In genomic region chr3:160753953-160754352, GRCh38 we compare ENCODE assay signal across 8 cellular contexts. TPM values are rescaled to one million over a fixed set of nuclear protein-coding genes. Genes with fewer than 3 reads are reported as not detected.
A peak's percentile ranks its signal among the peaks of the same experiment; 100 is the strongest.
DNase-seq lines count a peak whose midpoint lies in the region; ATAC-seq and TF ChIP-seq lines count a peak whose summit lies in the region.

No MANE protein-coding gene starts in this region.

- peak overlapping the region; percentile 65 for H3K4me3 ChIP-seq in GM06990 (replicated peaks; ENCODE audit: low read depth, low read length)
- peak overlapping the region; percentile 73 for H3K4me3 ChIP-seq in fibroblast of pulmonary artery (replicated peaks; ENCODE audit: low read depth, low read length)
- peak overlapping the region; percentile 83 for H3K4me3 ChIP-seq in rectal smooth muscle tissue (ENCODE audit: low read length)

- no peaks in the 10 kb centered on the region for H3K36me3 Mint-ChIP-seq in T-helper 17 cell (ENCODE audit: low read depth)

- peak overlapping the region; percentile 95 for H3K4me3 Mint-ChIP-seq in T-helper 17 cell

- H3K27ac ChIP-seq in rectal smooth muscle tissue (ENCODE audit: low read depth, low read length): peak overlapping the region; percentile 94

- H3K4me1 ChIP-seq in rectal smooth muscle tissue (ENCODE audit: control insufficient read depth, insufficient read depth, low read length): peaks cover 5% of the 10 kb centered on the region

- H3K27ac Mint-ChIP-seq in T-helper 17 cell: peak overlapping the region; percentile 88

- H3K4me1 Mint-ChIP-seq in T-helper 17 cell: peaks cover 19% of the 10 kb centered on the region

- TF ChIP-seq CTCF in GM06990 (IDR thresholded peaks at IDR 0.05; ENCODE audit: insufficient read depth, low read length, poor library complexity, severe bottlenecking) (no peak), fibroblast of pulmonary artery (IDR thresholded peaks at IDR 0.05; ENCODE audit: low read length, missing control alignments) (no peak)

- H3K9me3 ChIP-seq in T-helper 17 cell (ENCODE audit: control insufficient read depth, low read length, poor library complexity, severe bottlenecking): no peaks in the 10 kb centered on the region

- H3K9ac ChIP-seq in rectal smooth muscle tissue (ENCODE audit: low read length): no peak overlapping the region

- DNase-seq in GM06990 (ENCODE audit: extremely low read depth, insufficient read length) (no peak), T-helper 17 cell (no peak), fibroblast of pulmonary artery (ENCODE audit: low read depth) (no peak), NCI-H2227 treated with DMSO at 0.1 percent for 48 hours (lab: John Stamatoyannopoulos, UW) (no peak), GOT3 (lab: John Stamatoyannopoulos, UW) (no peak)
- DNase-seq in stimulated activated naive CD4-positive, alpha-beta T cell (lab: John Stamatoyannopoulos, UW): no peak

- peaks cover 6% of the 10 kb centered on the region for H3K27me3 Mint-ChIP-seq in T-helper 17 cell

- H3K27me3 ChIP-seq in GM06990 (replicated peaks; ENCODE audit: control insufficient read depth, insufficient read depth, low read length) (peaks cover 2% of the 10 kb centered on the region), rectal smooth muscle tissue (ENCODE audit: control insufficient read depth, insufficient read depth, low read length) (no peaks in the 10 kb centered on the region)

- no peaks in the 10 kb centered on the region for H3K36me3 ChIP-seq in GM06990 (ENCODE audit: control insufficient read depth, insufficient read depth, low read length)
- H3K36me3 ChIP-seq in rectal smooth muscle tissue (ENCODE audit: control insufficient read depth, insufficient read depth, low read length): no peaks in the 10 kb centered on the region

- ATAC-seq in T-helper 17 cell (no peak), GM19455 (IDR thresholded peaks at IDR 0.05; ENCODE audit: unreplicated experiment) (no peak)

RNA-seq across cellular contexts. Expression of gene PPM1L, which starts 2.1 kb away (rescaled TPM):
- 10 to 100 TPM in 1 of 2 donors, 1 to 10 TPM in 1; 3.5 to 14.6 TPM for total RNA-seq in T-helper 17 cell
